8 cellular contexts compared by ENCODE assay signal in genomic region chr16:28823719-28824547, GRCh38. TPM values are rescaled to one million over a fixed set of nuclear protein-coding genes. Genes with fewer than 3 reads are reported as not detected.
DNase-seq lines count a peak whose midpoint lies in the region; ATAC-seq lines count a peak whose summit lies in the region.

No MANE protein-coding gene starts in this region.

- no peaks in the 10 kb centered on the region for H3K27me3 Mint-ChIP-seq in memory B cell

- H3K9me3 Mint-ChIP-seq in memory B cell: no peaks in the 10 kb centered on the region

- H3K4me1 Mint-ChIP-seq in memory B cell: peaks cover 26% of the 10 kb centered on the region

- H3K36me3 Mint-ChIP-seq in memory B cell: peaks cover 16% of the 10 kb centered on the region

- peak; percentile 97 for DNase-seq in COR-L47 (lab: John Stamatoyannopoulos, UW)
- DNase-seq in HT1080 (ENCODE audit: low read depth): peak; percentile 96
- DNase-seq in NK-92 treated with Interleukin-12 subunit alpha and Interleukin-12 subunit beta, amount 100 ng/mL, for 24 hours (lab: John Stamatoyannopoulos, UW): peak; percentile 98
- DNase-seq in activated CD8-positive, alpha-beta memory T cell treated with anti-CD3 and anti-CD28 coated beads for 4 hours (ENCODE audit: low read depth in 2 of 2): peak; percentile 96
- DNase-seq in effector CD8-positive, alpha-beta T cell (lab: John Stamatoyannopoulos, UW): peak; percentile 94
- DNase-seq in memory B cell (ENCODE audit: low spot score in 2 of 2): peak; percentile 91 to 92
- peak; percentile 90 to 95 (median 94) for DNase-seq in stimulated activated CD4-positive, alpha-beta T cell treated with anti-CD3 and anti-CD28 coated beads, TNF-alpha, amount 100 ng/mL, for 48 hours (ENCODE audit: low read depth in 3 of 3)

- peak overlapping the region; percentile 99 for H3K4me3 Mint-ChIP-seq in memory B cell

- ATAC-seq in GM21367 (IDR thresholded peaks at IDR 0.05; ENCODE audit: unreplicated experiment): peak; percentile 72
- peak; percentile 57 for ATAC-seq in memory B cell (ENCODE audit: low read depth)

- H3K27ac Mint-ChIP-seq in memory B cell: peak overlapping the region; percentile 99

RNA-seq across cellular contexts. Expression of gene ATXN2L, which starts 1.1 kb away (rescaled TPM):
- 36.5 and 57.7 TPM in 2 replicates for total RNA-seq in HT1080 (2014; rRNA removed; shearing (Covaris generic))
- polyA plus RNA-seq in HT1080 (2015; cell fraction: cytosol; rRNA removed): 121 and 152 TPM in 2 replicates
- 367 and 398 TPM in 2 replicates for polyA plus RNA-seq in HT1080 (2015; cell fraction: nucleus; rRNA removed)

RNA-seq across cellular contexts. Expression of gene TUFM, which starts 22.2 kb away (rescaled TPM):
- 390 and 404 TPM in 2 replicates for total RNA-seq in HT1080 (2014; rRNA removed; shearing (Covaris generic))
- 226 and 238 TPM in 2 replicates for polyA plus RNA-seq in HT1080 (2015; cell fraction: cytosol; rRNA removed)
- 270 and 313 TPM in 2 replicates for polyA plus RNA-seq in HT1080 (2015; cell fraction: nucleus; rRNA removed)

RNA-seq across cellular contexts. Expression of gene SH2B1, which starts 39.7 kb away (rescaled TPM):
- total RNA-seq in HT1080 (2014; rRNA removed; shearing (Covaris generic)): 28.5 and 38.5 TPM in 2 replicates
- 25.5 and 30.5 TPM in 2 replicates for polyA plus RNA-seq in HT1080 (2015; cell fraction: cytosol; rRNA removed)
- 96.2 and 112 TPM in 2 replicates for polyA plus RNA-seq in HT1080 (2015; cell fraction: nucleus; rRNA removed)

RNA-seq across cellular contexts. Expression of gene ATP2A1, which starts 54.4 kb away (rescaled TPM):
- total RNA-seq in HT1080 (2014; rRNA removed; shearing (Covaris generic)): 0.27 TPM in 1 of 2 replicates, not detected in the other
- polyA plus RNA-seq in HT1080 (2015; cell fraction: cytosol; rRNA removed): 0.99 and 1.4 TPM in 2 replicates
- 3.8 and 4.2 TPM in 2 replicates for polyA plus RNA-seq in HT1080 (2015; cell fraction: nucleus; rRNA removed)

Comparison
In these comparisons a context has a peak if more than half of its experiments do, and no peak if none do; other contexts are left out.
1. Peak in every context shown above with its lines: DNase-seq and ATAC-seq.